ENCODE assay signal across 1 cellular context in the genomic region with DNA sequence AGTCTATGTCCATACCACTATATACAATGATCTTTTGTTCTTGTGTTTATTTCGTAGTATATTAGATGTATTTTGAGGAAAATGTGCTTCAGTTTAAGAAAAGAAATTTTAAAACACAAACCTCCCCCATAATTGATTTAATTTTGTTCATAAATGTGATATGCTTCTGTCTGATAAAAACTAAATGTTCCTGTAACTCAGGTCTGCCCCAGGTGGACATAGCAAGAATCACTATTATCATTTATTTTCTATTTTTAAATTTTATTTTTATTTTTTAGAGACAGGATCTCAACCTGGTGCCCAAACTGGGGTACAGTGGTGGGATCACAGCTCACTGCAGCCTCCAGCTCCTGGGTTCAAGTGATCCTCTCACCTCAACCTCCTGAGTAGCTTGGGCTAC.
TF ChIP-seq lines count a peak whose summit lies in the region.

No MANE protein-coding gene starts in this region.

TF ChIP-seq in IMR-90, 13 proteins besides CTCF, POLR2A, EP300 and RAD21:
- no peak for TF ChIP-seq RFX5 (IDR thresholded peaks at IDR 0.05; ENCODE audit: low read depth, low read length)
- TF ChIP-seq MAZ (IDR thresholded peaks at IDR 0.05; ENCODE audit: borderline replicate concordance, low read depth, low read length): no peak
- no peak for TF ChIP-seq SMC3 (IDR thresholded peaks at IDR 0.05; ENCODE audit: low read depth, low read length)
- TF ChIP-seq NFE2L2 (IDR thresholded peaks at IDR 0.05; ENCODE audit: low read depth, low read length): no peak
- no peak for TF ChIP-seq CEBPB (IDR thresholded peaks at IDR 0.05; ENCODE audit: low read depth, low read length)
- TF ChIP-seq BHLHE40 (IDR thresholded peaks at IDR 0.05; ENCODE audit: low read depth, low read length): no peak
- TF ChIP-seq, protein P1, sequence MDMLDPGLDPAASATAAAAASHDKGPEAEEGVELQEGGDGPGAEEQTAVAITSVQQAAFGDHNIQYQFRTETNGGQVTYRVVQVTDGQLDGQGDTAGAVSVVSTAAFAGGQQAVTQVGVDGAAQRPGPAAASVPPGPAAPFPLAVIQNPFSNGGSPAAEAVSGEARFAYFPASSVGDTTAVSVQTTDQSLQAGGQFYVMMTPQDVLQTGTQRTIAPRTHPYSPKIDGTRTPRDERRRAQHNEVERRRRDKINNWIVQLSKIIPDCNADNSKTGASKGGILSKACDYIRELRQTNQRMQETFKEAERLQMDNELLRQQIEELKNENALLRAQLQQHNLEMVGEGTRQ (IDR thresholded peaks at IDR 0.05; ENCODE audit: low read depth, low read length): no peak
- no peak for TF ChIP-seq MAFK (IDR thresholded peaks at IDR 0.05; ENCODE audit: low read depth, low read length)
- TF ChIP-seq RCOR1 (IDR thresholded peaks at IDR 0.05; ENCODE audit: insufficient replicate concordance, low read length): no peak
- TF ChIP-seq, protein P2, sequence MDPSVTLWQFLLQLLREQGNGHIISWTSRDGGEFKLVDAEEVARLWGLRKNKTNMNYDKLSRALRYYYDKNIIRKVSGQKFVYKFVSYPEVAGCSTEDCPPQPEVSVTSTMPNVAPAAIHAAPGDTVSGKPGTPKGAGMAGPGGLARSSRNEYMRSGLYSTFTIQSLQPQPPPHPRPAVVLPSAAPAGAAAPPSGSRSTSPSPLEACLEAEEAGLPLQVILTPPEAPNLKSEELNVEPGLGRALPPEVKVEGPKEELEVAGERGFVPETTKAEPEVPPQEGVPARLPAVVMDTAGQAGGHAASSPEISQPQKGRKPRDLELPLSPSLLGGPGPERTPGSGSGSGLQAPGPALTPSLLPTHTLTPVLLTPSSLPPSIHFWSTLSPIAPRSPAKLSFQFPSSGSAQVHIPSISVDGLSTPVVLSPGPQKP (IDR thresholded peaks at IDR 0.05; ENCODE audit: borderline replicate concordance, low read depth, low read length): no peak
- no peak for TF ChIP-seq FOS (IDR thresholded peaks at IDR 0.05; ENCODE audit: low read depth, low read length)
- TF ChIP-seq MXI1 (IDR thresholded peaks at IDR 0.05; ENCODE audit: borderline replicate concordance, low read depth, low read length): no peak
- TF ChIP-seq CHD1 (IDR thresholded peaks at IDR 0.05; ENCODE audit: low read depth, low read length): no peak
TF ChIP-seq in IMR-90: peak in this region for 0.
